Comparison of ENCODE assay signal across 1 cellular context in genomic region chr10:125822878-125823662, GRCh38.
TF ChIP-seq lines count a peak whose summit lies in the region.

Gene BCCIP, plus strand, starts transcription at chr10:125823546. Its CDS starts 12 bp downstream, at chr10:125823558.
Gene UROS, minus strand, starts transcription at chr10:125823258. Its CDS starts 6,759 bp downstream, at chr10:125816499.

TF ChIP-seq in HepG2, 621 proteins besides CTCF, POLR2A, EP300 and RAD21 (continued from another document and continues in another):
- TF ChIP-seq ZNF687 (CRISPR knock-in tag; IDR thresholded peaks at IDR 0.05) = peak; percentile 83
- TF ChIP-seq ZMYM2 (CRISPR knock-in tag; IDR thresholded peaks at IDR 0.05) = no peak
- peak; percentile 80; the same call in 2 of the 3 replicates for TF ChIP-seq MXI1 (IDR thresholded peaks at IDR 0.05; ENCODE audit: borderline replicate concordance, low read depth, low read length)
- TF ChIP-seq FLYWCH1 (CRISPR knock-in tag; IDR thresholded peaks at IDR 0.05) = no peak
- peak; percentile 79 for TF ChIP-seq HNRNPK (IDR thresholded peaks at IDR 0.05; ENCODE audit: low read depth, low read length, poor library complexity, severe bottlenecking)
- no peak for TF ChIP-seq NCOR1 (IDR thresholded peaks at IDR 0.05; ENCODE audit: borderline replicate concordance, low read length)
- peak; percentile 49; the same call in 1 of the 2 replicates for TF ChIP-seq CREM (IDR thresholded peaks at IDR 0.05)
- no peak for TF ChIP-seq CREM (CRISPR knock-in tag; IDR thresholded peaks at IDR 0.05)
- 0 out of 2 replicates have a peak, but pooled peaks have one; percentile 78 for TF ChIP-seq ZNF30 (CRISPR knock-in tag; IDR thresholded peaks at IDR 0.05)
- peak; percentile 39; the same call in 1 of the 2 replicates for TF ChIP-seq ZC3H13 (CRISPR knock-in tag; IDR thresholded peaks at IDR 0.05)
- peak; percentile 86 for TF ChIP-seq MAX (IDR thresholded peaks at IDR 0.05)
- 0 out of 2 replicates have a peak, but pooled peaks have one; percentile 60 for TF ChIP-seq SSRP1 (CRISPR knock-in tag; IDR thresholded peaks at IDR 0.05)
- TF ChIP-seq KAT8 (CRISPR knock-in tag; IDR thresholded peaks at IDR 0.05) = peak; percentile 85
- peak; percentile 74 for TF ChIP-seq SRSF1 (optimal IDR thresholded peaks at IDR 0.05; ENCODE audit: low read depth, low read length)
- TF ChIP-seq KLF16 (CRISPR knock-in tag; IDR thresholded peaks at IDR 0.05) = 0 out of 4 replicates have a peak, but pooled peaks of 1 of the 2 experiments have one; percentile 14
- TF ChIP-seq, protein P1, sequence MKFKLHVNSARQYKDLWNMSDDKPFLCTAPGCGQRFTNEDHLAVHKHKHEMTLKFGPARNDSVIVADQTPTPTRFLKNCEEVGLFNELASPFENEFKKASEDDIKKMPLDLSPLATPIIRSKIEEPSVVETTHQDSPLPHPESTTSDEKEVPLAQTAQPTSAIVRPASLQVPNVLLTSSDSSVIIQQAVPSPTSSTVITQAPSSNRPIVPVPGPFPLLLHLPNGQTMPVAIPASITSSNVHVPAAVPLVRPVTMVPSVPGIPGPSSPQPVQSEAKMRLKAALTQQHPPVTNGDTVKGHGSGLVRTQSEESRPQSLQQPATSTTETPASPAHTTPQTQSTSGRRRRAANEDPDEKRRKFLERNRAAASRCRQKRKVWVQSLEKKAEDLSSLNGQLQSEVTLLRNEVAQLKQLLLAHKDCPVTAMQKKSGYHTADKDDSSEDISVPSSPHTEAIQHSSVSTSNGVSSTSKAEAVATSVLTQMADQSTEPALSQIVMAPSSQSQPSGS (CRISPR knock-in tag; IDR thresholded peaks at IDR 0.05) = 0 out of 2 replicates have a peak, but pooled peaks have one; percentile 23
- TF ChIP-seq PTBP1 (IDR thresholded peaks at IDR 0.05; ENCODE audit: low read depth, low read length, poor library complexity, severe bottlenecking) = no peak
- peak; percentile 100 for TF ChIP-seq FOXK2 (IDR thresholded peaks at IDR 0.05)
- peak; percentile 68; the same call in 1 of the 2 replicates for TF ChIP-seq ZNF329 (CRISPR knock-in tag; IDR thresholded peaks at IDR 0.05; ENCODE audit: low read depth)
- TF ChIP-seq RBFOX2 (IDR thresholded peaks at IDR 0.05; ENCODE audit: low read depth, low read length) = peak; percentile 93
- no peak for TF ChIP-seq KDM6A (CRISPR knock-in tag; IDR thresholded peaks at IDR 0.05; ENCODE audit: low read depth)
- TF ChIP-seq ZNF780A (CRISPR knock-in tag; IDR thresholded peaks at IDR 0.05) = no peak
- TF ChIP-seq KDM4B (CRISPR knock-in tag; IDR thresholded peaks at IDR 0.05) = no peak; the same call in none of the 2 replicates
- TF ChIP-seq FOXA3 (CRISPR knock-in tag; IDR thresholded peaks at IDR 0.05) = 0 out of 2 replicates have a peak, but pooled peaks have one; percentile 22
- TF ChIP-seq GTF2F1 (IDR thresholded peaks at IDR 0.05; ENCODE audit: low read length) = no peak
- TF ChIP-seq POLR2AphosphoS5 (IDR thresholded peaks at IDR 0.05; ENCODE audit: low read depth, low read length) = peak; percentile 89
- peak; percentile 38; the same call in 1 of the 2 replicates for TF ChIP-seq ZNF350 (CRISPR knock-in tag; IDR thresholded peaks at IDR 0.05; ENCODE audit: borderline replicate concordance, low read depth)
- TF ChIP-seq ZNF484 (CRISPR knock-in tag; IDR thresholded peaks at IDR 0.05; ENCODE audit: borderline replicate concordance, low read depth) = no peak
- TF ChIP-seq MTERF4 (CRISPR knock-in tag; IDR thresholded peaks at IDR 0.05) = peak; percentile 47; the same call in 1 of the 2 replicates
- peak; percentile 37; the same call in 1 of the 2 replicates for TF ChIP-seq GMEB1 (CRISPR knock-in tag; IDR thresholded peaks at IDR 0.05; ENCODE audit: borderline replicate concordance)
- no peak for TF ChIP-seq TCF12 (IDR thresholded peaks at IDR 0.05)
- TF ChIP-seq TCF12 (CRISPR knock-in tag; IDR thresholded peaks at IDR 0.05) = no peak
- TF ChIP-seq ZFP36L1 (CRISPR knock-in tag; IDR thresholded peaks at IDR 0.05) = no peak
- TF ChIP-seq ZNF678 (CRISPR knock-in tag; IDR thresholded peaks at IDR 0.05) = no peak
- TF ChIP-seq, protein P2, sequence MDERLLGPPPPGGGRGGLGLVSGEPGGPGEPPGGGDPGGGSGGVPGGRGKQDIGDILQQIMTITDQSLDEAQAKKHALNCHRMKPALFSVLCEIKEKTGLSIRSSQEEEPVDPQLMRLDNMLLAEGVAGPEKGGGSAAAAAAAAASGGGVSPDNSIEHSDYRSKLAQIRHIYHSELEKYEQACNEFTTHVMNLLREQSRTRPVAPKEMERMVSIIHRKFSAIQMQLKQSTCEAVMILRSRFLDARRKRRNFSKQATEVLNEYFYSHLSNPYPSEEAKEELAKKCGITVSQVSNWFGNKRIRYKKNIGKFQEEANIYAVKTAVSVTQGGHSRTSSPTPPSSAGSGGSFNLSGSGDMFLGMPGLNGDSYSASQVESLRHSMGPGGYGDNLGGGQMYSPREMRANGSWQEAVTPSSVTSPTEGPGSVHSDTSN (CRISPR knock-in tag; IDR thresholded peaks at IDR 0.05) = no peak
- peak; percentile 95 for TF ChIP-seq RXRB (CRISPR knock-in tag; IDR thresholded peaks at IDR 0.05; ENCODE audit: borderline replicate concordance)
- peak; percentile 21; the same call in 1 of the 2 replicates for TF ChIP-seq BORCS8-MEF2B (CRISPR knock-in tag; IDR thresholded peaks at IDR 0.05)
- peak; percentile 48; the same call in 1 of the 2 replicates for TF ChIP-seq GFI1 (CRISPR knock-in tag; IDR thresholded peaks at IDR 0.05; ENCODE audit: borderline replicate concordance)
- TF ChIP-seq GLMP (CRISPR knock-in tag; IDR thresholded peaks at IDR 0.05; ENCODE audit: borderline replicate concordance) = no peak
- 0 out of 2 replicates have a peak, but pooled peaks have one; percentile 37 for TF ChIP-seq ZBTB26 (CRISPR knock-in tag; IDR thresholded peaks at IDR 0.05; ENCODE audit: borderline replicate concordance)
- no peak for TF ChIP-seq SUZ12 (IDR thresholded peaks at IDR 0.05; ENCODE audit: low read depth, low read length)
- 0 out of 2 replicates have a peak, but pooled peaks have one; percentile 71 for TF ChIP-seq HNRNPL (IDR thresholded peaks at IDR 0.05; ENCODE audit: low read depth, low read length)
- TF ChIP-seq ATF7-NPFF (CRISPR knock-in tag; IDR thresholded peaks at IDR 0.05; ENCODE audit: low read depth) = peak; percentile 58; the same call in 1 of the 2 replicates
- TF ChIP-seq ZFP62 (CRISPR knock-in tag; IDR thresholded peaks at IDR 0.05) = no peak
- TF ChIP-seq GPN1 (CRISPR knock-in tag; IDR thresholded peaks at IDR 0.05; ENCODE audit: borderline replicate concordance) = 0 out of 2 replicates have a peak, but pooled peaks have one; percentile 63
- TF ChIP-seq, protein P3, sequence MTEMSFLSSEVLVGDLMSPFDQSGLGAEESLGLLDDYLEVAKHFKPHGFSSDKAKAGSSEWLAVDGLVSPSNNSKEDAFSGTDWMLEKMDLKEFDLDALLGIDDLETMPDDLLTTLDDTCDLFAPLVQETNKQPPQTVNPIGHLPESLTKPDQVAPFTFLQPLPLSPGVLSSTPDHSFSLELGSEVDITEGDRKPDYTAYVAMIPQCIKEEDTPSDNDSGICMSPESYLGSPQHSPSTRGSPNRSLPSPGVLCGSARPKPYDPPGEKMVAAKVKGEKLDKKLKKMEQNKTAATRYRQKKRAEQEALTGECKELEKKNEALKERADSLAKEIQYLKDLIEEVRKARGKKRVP (CRISPR knock-in tag; IDR thresholded peaks at IDR 0.05) = no peak
- no peak for TF ChIP-seq USF2 (IDR thresholded peaks at IDR 0.05; ENCODE audit: low read depth, low read length)
- no peak for TF ChIP-seq USF2 (CRISPR knock-in tag; IDR thresholded peaks at IDR 0.05; ENCODE audit: borderline replicate concordance)
- peak; percentile 12; the same call in 1 of the 2 replicates for TF ChIP-seq CREB1 (IDR thresholded peaks at IDR 0.05)
- TF ChIP-seq CREB1 (CRISPR knock-in tag; IDR thresholded peaks at IDR 0.05) = no peak
- TF ChIP-seq, protein P4, sequence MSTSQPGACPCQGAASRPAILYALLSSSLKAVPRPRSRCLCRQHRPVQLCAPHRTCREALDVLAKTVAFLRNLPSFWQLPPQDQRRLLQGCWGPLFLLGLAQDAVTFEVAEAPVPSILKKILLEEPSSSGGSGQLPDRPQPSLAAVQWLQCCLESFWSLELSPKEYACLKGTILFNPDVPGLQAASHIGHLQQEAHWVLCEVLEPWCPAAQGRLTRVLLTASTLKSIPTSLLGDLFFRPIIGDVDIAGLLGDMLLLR (CRISPR knock-in tag; IDR thresholded peaks at IDR 0.05) = no peak
- TF ChIP-seq RXRA (CRISPR knock-in tag; IDR thresholded peaks at IDR 0.05) = peak; percentile 99
- peak; percentile 71 for TF ChIP-seq PHF20 (CRISPR knock-in tag; IDR thresholded peaks at IDR 0.05)
- peak; percentile 35; the same call in 1 of the 2 replicates for TF ChIP-seq KDM5A (IDR thresholded peaks at IDR 0.05; ENCODE audit: borderline replicate concordance, low read length)
